In the genomic region with DNA sequence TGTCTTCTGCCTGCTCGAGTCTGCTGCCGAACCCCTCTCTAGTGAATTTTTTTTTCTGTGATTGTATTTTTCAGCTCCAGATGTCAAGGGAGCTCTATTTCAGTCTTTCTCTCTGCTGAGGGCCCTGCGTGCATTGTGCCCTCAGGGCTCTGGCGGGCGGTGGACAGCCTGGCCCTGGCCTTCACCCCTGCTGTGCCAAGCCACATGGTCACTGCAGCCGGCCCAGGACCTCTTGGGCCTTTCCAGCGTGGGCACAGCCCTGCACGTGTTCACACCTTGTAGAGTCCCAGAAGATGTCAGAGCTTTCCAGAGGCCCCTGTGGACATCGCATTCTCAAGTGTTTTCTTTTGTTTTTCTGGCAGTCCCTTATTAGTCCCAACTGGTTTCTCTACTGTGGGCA, we compare ENCODE assay signal across 1 cellular context.
TF ChIP-seq lines count a peak whose summit lies in the region.

No MANE protein-coding gene starts in this region.

TF ChIP-seq in WTC11, 78 proteins besides CTCF, POLR2A, EP300 and RAD21 (continued from another document):
- TF ChIP-seq, protein P1, sequence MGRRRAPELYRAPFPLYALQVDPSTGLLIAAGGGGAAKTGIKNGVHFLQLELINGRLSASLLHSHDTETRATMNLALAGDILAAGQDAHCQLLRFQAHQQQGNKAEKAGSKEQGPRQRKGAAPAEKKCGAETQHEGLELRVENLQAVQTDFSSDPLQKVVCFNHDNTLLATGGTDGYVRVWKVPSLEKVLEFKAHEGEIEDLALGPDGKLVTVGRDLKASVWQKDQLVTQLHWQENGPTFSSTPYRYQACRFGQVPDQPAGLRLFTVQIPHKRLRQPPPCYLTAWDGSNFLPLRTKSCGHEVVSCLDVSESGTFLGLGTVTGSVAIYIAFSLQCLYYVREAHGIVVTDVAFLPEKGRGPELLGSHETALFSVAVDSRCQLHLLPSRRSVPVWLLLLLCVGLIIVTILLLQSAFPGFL (CRISPR knock-in tag; IDR thresholded peaks at IDR 0.05; ENCODE audit: borderline replicate concordance) = no peak
- TF ChIP-seq, protein P2, sequence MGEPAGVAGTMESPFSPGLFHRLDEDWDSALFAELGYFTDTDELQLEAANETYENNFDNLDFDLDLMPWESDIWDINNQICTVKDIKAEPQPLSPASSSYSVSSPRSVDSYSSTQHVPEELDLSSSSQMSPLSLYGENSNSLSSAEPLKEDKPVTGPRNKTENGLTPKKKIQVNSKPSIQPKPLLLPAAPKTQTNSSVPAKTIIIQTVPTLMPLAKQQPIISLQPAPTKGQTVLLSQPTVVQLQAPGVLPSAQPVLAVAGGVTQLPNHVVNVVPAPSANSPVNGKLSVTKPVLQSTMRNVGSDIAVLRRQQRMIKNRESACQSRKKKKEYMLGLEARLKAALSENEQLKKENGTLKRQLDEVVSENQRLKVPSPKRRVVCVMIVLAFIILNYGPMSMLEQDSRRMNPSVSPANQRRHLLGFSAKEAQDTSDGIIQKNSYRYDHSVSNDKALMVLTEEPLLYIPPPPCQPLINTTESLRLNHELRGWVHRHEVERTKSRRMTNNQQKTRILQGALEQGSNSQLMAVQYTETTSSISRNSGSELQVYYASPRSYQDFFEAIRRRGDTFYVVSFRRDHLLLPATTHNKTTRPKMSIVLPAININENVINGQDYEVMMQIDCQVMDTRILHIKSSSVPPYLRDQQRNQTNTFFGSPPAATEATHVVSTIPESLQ (CRISPR knock-in tag; IDR thresholded peaks at IDR 0.05) = no peak
- TF ChIP-seq, protein P3, sequence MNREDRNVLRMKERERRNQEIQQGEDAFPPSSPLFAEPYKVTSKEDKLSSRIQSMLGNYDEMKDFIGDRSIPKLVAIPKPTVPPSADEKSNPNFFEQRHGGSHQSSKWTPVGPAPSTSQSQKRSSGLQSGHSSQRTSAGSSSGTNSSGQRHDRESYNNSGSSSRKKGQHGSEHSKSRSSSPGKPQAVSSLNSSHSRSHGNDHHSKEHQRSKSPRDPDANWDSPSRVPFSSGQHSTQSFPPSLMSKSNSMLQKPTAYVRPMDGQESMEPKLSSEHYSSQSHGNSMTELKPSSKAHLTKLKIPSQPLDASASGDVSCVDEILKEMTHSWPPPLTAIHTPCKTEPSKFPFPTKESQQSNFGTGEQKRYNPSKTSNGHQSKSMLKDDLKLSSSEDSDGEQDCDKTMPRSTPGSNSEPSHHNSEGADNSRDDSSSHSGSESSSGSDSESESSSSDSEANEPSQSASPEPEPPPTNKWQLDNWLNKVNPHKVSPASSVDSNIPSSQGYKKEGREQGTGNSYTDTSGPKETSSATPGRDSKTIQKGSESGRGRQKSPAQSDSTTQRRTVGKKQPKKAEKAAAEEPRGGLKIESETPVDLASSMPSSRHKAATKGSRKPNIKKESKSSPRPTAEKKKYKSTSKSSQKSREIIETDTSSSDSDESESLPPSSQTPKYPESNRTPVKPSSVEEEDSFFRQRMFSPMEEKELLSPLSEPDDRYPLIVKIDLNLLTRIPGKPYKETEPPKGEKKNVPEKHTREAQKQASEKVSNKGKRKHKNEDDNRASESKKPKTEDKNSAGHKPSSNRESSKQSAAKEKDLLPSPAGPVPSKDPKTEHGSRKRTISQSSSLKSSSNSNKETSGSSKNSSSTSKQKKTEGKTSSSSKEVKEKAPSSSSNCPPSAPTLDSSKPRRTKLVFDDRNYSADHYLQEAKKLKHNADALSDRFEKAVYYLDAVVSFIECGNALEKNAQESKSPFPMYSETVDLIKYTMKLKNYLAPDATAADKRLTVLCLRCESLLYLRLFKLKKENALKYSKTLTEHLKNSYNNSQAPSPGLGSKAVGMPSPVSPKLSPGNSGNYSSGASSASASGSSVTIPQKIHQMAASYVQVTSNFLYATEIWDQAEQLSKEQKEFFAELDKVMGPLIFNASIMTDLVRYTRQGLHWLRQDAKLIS (CRISPR knock-in tag; IDR thresholded peaks at IDR 0.05; ENCODE audit: borderline replicate concordance) = no peak
- TF ChIP-seq ZNF416 (CRISPR knock-in tag; IDR thresholded peaks at IDR 0.05) (no peak), JAZF1 (CRISPR knock-in tag; IDR thresholded peaks at IDR 0.05) (no peak), CBFB (CRISPR knock-in tag; IDR thresholded peaks at IDR 0.05; ENCODE audit: low read depth) (no peak), EMX1 (CRISPR knock-in tag; IDR thresholded peaks at IDR 0.05) (no peak), CREM (CRISPR knock-in tag; IDR thresholded peaks at IDR 0.05) (no peak), RELA (CRISPR knock-in tag; IDR thresholded peaks at IDR 0.05; ENCODE audit: borderline replicate concordance) (no peak), TEAD4 (CRISPR knock-in tag; IDR thresholded peaks at IDR 0.05) (no peak), ZNF317 (CRISPR knock-in tag; IDR thresholded peaks at IDR 0.05; ENCODE audit: borderline replicate concordance, low read depth) (no peak)
- TF ChIP-seq, protein P4, sequence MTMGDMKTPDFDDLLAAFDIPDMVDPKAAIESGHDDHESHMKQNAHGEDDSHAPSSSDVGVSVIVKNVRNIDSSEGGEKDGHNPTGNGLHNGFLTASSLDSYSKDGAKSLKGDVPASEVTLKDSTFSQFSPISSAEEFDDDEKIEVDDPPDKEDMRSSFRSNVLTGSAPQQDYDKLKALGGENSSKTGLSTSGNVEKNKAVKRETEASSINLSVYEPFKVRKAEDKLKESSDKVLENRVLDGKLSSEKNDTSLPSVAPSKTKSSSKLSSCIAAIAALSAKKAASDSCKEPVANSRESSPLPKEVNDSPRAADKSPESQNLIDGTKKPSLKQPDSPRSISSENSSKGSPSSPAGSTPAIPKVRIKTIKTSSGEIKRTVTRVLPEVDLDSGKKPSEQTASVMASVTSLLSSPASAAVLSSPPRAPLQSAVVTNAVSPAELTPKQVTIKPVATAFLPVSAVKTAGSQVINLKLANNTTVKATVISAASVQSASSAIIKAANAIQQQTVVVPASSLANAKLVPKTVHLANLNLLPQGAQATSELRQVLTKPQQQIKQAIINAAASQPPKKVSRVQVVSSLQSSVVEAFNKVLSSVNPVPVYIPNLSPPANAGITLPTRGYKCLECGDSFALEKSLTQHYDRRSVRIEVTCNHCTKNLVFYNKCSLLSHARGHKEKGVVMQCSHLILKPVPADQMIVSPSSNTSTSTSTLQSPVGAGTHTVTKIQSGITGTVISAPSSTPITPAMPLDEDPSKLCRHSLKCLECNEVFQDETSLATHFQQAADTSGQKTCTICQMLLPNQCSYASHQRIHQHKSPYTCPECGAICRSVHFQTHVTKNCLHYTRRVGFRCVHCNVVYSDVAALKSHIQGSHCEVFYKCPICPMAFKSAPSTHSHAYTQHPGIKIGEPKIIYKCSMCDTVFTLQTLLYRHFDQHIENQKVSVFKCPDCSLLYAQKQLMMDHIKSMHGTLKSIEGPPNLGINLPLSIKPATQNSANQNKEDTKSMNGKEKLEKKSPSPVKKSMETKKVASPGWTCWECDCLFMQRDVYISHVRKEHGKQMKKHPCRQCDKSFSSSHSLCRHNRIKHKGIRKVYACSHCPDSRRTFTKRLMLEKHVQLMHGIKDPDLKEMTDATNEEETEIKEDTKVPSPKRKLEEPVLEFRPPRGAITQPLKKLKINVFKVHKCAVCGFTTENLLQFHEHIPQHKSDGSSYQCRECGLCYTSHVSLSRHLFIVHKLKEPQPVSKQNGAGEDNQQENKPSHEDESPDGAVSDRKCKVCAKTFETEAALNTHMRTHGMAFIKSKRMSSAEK (CRISPR knock-in tag; IDR thresholded peaks at IDR 0.05; ENCODE audit: borderline replicate concordance) = no peak
- TF ChIP-seq, protein P5, sequence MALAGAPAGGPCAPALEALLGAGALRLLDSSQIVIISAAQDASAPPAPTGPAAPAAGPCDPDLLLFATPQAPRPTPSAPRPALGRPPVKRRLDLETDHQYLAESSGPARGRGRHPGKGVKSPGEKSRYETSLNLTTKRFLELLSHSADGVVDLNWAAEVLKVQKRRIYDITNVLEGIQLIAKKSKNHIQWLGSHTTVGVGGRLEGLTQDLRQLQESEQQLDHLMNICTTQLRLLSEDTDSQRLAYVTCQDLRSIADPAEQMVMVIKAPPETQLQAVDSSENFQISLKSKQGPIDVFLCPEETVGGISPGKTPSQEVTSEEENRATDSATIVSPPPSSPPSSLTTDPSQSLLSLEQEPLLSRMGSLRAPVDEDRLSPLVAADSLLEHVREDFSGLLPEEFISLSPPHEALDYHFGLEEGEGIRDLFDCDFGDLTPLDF (CRISPR knock-in tag; IDR thresholded peaks at IDR 0.05) = no peak
- TF ChIP-seq, protein P6, sequence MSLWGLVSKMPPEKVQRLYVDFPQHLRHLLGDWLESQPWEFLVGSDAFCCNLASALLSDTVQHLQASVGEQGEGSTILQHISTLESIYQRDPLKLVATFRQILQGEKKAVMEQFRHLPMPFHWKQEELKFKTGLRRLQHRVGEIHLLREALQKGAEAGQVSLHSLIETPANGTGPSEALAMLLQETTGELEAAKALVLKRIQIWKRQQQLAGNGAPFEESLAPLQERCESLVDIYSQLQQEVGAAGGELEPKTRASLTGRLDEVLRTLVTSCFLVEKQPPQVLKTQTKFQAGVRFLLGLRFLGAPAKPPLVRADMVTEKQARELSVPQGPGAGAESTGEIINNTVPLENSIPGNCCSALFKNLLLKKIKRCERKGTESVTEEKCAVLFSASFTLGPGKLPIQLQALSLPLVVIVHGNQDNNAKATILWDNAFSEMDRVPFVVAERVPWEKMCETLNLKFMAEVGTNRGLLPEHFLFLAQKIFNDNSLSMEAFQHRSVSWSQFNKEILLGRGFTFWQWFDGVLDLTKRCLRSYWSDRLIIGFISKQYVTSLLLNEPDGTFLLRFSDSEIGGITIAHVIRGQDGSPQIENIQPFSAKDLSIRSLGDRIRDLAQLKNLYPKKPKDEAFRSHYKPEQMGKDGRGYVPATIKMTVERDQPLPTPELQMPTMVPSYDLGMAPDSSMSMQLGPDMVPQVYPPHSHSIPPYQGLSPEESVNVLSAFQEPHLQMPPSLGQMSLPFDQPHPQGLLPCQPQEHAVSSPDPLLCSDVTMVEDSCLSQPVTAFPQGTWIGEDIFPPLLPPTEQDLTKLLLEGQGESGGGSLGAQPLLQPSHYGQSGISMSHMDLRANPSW (CRISPR knock-in tag; conservative IDR thresholded peaks at IDR 0.05; ENCODE audit: low read depth) = no peak
